15 cellular contexts compared by ENCODE assay signal in genomic region chr2:19677825-19678518, GRCh38.
DNase-seq lines count a peak whose midpoint lies in the region; ATAC-seq and TF ChIP-seq lines count a peak whose summit lies in the region.
"Had no signal": no experiment of that assay in that cellular context is flagged by ENCODE, and none has a peak within 500 bp of the region (broad histone marks: within the 10 kb centered on the region; RNA-seq: fewer than 3 reads in every experiment).

No MANE protein-coding gene starts in this region.

- no peaks in the 10 kb centered on the region for H3K36me3 Mint-ChIP-seq in stimulated activated effector memory CD8-positive, alpha-beta T cell treated with anti-CD3 and anti-CD28 coated beads, Interleukin-12 subunit alpha, Interleukin-12 subunit beta, amount 100 ng/mL, for 72 hours

- no peaks in the 10 kb centered on the region for H3K9me3 Mint-ChIP-seq in stimulated activated effector memory CD8-positive, alpha-beta T cell treated with anti-CD3 and anti-CD28 coated beads, Interleukin-12 subunit alpha, Interleukin-12 subunit beta, amount 100 ng/mL, for 72 hours

- H3K4me1 ChIP-seq in adrenal gland (replicated peaks in 1 of 2): no peaks in the 10 kb centered on the region
- H3K4me1 ChIP-seq in heart right ventricle: peaks cover 0 to 12% (median 7%) of the 10 kb centered on the region in 9 donors
- no peaks in the 10 kb centered on the region for H3K4me1 ChIP-seq in lower lobe of right lung
- H3K4me1 ChIP-seq in tibial artery: peaks cover 0 to 40% (median 32%) of the 10 kb centered on the region in 4 donors
- H3K4me1 ChIP-seq in mucosa of descending colon (ENCODE audit: low read depth): no peaks in the 10 kb centered on the region

- DNase-seq in adrenal gland (peak; percentile 40 to 83 (median 68)), heart right ventricle (peak; percentile 67 to 80), lower lobe of right lung (no peak), tibial artery (peak in 1 of 2 donors; percentile 85), NCI-H1930 (lab: John Stamatoyannopoulos, UW) (no peak), mucosa of descending colon (no peak)
- DNase-seq in stimulated activated effector memory CD8-positive, alpha-beta T cell treated with anti-CD3 and anti-CD28 coated beads, Interleukin-12 subunit alpha, Interleukin-12 subunit beta, amount 100 ng/mL, for 72 hours (ENCODE audit: low spot score in 2 of 2): no peak
- DNase-seq: Caco-2, DMS53, GOT3, KG1, NCI-H146, NCI-H2227 treated with DMSO at 0.1 percent for 48 hours, NCI-H524, SHP77 had no signal

- WGBS in adrenal gland, 4 donors: 46 to 53% (median 51%) methylated on average over 10 to 17 of the region's 17 CpGs
- WGBS in heart right ventricle, 2 donors: 43 to 56% methylated on average over 17 of the region's 17 CpGs

- ATAC-seq in heart right ventricle: peak; percentile 81 to 98 (median 94)
- ATAC-seq in lower lobe of right lung: peak; percentile 29 to 33
- no peak for ATAC-seq in mucosa of descending colon
- ATAC-seq in stimulated activated effector memory CD8-positive, alpha-beta T cell treated with anti-CD3 and anti-CD28 coated beads, Interleukin-12 subunit alpha, Interleukin-12 subunit beta, amount 100 ng/mL, for 72 hours: no peak

- no peak for TF ChIP-seq CTCF in adrenal gland (IDR thresholded peaks at IDR 0.05)
- no peak for TF ChIP-seq CTCF in heart right ventricle (IDR thresholded peaks at IDR 0.05)
- TF ChIP-seq CTCF in lower lobe of right lung (IDR thresholded peaks at IDR 0.05): no peak
- no peak for TF ChIP-seq CTCF in tibial artery (IDR thresholded peaks at IDR 0.05)
- TF ChIP-seq CTCF in mucosa of descending colon (IDR thresholded peaks at IDR 0.05): no peak

- intact Hi-C loops in adrenal gland (cut with DNase I): no loop called here
- intact Hi-C loops in heart right ventricle (cut with DNase I): loop anchor here in 4 of 10 donors (1.0 to 10.0 kb wide), 5 partner anchors 27 to 703 kb away; partner anchors contain the start of gene OSR1 (in 1 of the 4)
- intact Hi-C loops in lower lobe of right lung (cut with DNase I): no loop called here
- intact Hi-C loops in tibial artery (cut with DNase I; ENCODE audit: low total_unique reads): loop anchor here (5.0 kb wide), 1 partner anchor 59 kb away; no protein-coding TSS in a partner anchor
- intact Hi-C loops in mucosa of descending colon (cut with DNase I, micrococcal nuclease): no loop called here

- H3K4me1 Mint-ChIP-seq in stimulated activated effector memory CD8-positive, alpha-beta T cell treated with anti-CD3 and anti-CD28 coated beads, Interleukin-12 subunit alpha, Interleukin-12 subunit beta, amount 100 ng/mL, for 72 hours: no peaks in the 10 kb centered on the region

- no peaks in the 10 kb centered on the region for H3K36me3 ChIP-seq in adrenal gland (replicated peaks in 1 of 2)
- H3K36me3 ChIP-seq in heart right ventricle: no peaks in the 10 kb centered on the region
- H3K36me3 ChIP-seq in lower lobe of right lung: no peaks in the 10 kb centered on the region
- no peaks in the 10 kb centered on the region for H3K36me3 ChIP-seq in tibial artery
- no peaks in the 10 kb centered on the region for H3K36me3 ChIP-seq in mucosa of descending colon (ENCODE audit: low read depth)

- no peak overlapping the region for H3K4me3 Mint-ChIP-seq in stimulated activated effector memory CD8-positive, alpha-beta T cell treated with anti-CD3 and anti-CD28 coated beads, Interleukin-12 subunit alpha, Interleukin-12 subunit beta, amount 100 ng/mL, for 72 hours

- H3K4me3 ChIP-seq in adrenal gland (no peak overlapping the region), heart right ventricle (no peak overlapping the region), lower lobe of right lung (no peak overlapping the region), tibial artery (no peak overlapping the region), mucosa of descending colon (no peak overlapping the region)

- H3K9me3 ChIP-seq in adrenal gland (replicated peaks in 1 of 3) (no peaks in the 10 kb centered on the region), heart right ventricle (no peaks in the 10 kb centered on the region), lower lobe of right lung (no peaks in the 10 kb centered on the region), tibial artery (no peaks in the 10 kb centered on the region), mucosa of descending colon (no peaks in the 10 kb centered on the region)
- H3K9me3 ChIP-seq: Caco-2 had no signal

- no peak overlapping the region for H3K27ac ChIP-seq in adrenal gland
- H3K27ac ChIP-seq in heart right ventricle: peak overlapping the region in 9 of 10 donors; percentile 22 to 73 (median 44)
- H3K27ac ChIP-seq in lower lobe of right lung: no peak overlapping the region
- H3K27ac ChIP-seq in tibial artery: peak overlapping the region; percentile 59 to 63

- no peak for TF ChIP-seq POLR2A in adrenal gland (IDR thresholded peaks at IDR 0.05)

- H3K27me3 ChIP-seq in adrenal gland (no peaks in the 10 kb centered on the region), heart right ventricle (no peaks in the 10 kb centered on the region), lower lobe of right lung (ENCODE audit: low read depth) (no peaks in the 10 kb centered on the region), tibial artery (no peaks in the 10 kb centered on the region)

- H3K27ac Mint-ChIP-seq in stimulated activated effector memory CD8-positive, alpha-beta T cell treated with anti-CD3 and anti-CD28 coated beads, Interleukin-12 subunit alpha, Interleukin-12 subunit beta, amount 100 ng/mL, for 72 hours: no peak overlapping the region

Comparison
In these comparisons a context has a peak if more than half of its experiments do, and no peak if none do; other contexts are left out.
1. DNase-seq: peak in adrenal gland (7 of 7) and heart right ventricle (2 of 2); none in lower lobe of right lung (single experiment), NCI-H1930 (0 of 2), mucosa of descending colon (0 of 3) and stimulated activated effector memory CD8-positive, alpha-beta T cell treated with anti-CD3 and anti-CD28 coated beads, Interleukin-12 subunit alpha, Interleukin-12 subunit beta, amount 100 ng/mL, for 72 hours (0 of 2).
2. H3K27ac ChIP-seq: peak in heart right ventricle (9 of 10) and tibial artery (2 of 2); none in adrenal gland (0 of 5) and lower lobe of right lung (single experiment).
3. ATAC-seq: peak in heart right ventricle (8 of 8) and lower lobe of right lung (2 of 2); none in mucosa of descending colon (single experiment) and stimulated activated effector memory CD8-positive, alpha-beta T cell treated with anti-CD3 and anti-CD28 coated beads, Interleukin-12 subunit alpha, Interleukin-12 subunit beta, amount 100 ng/mL, for 72 hours (single experiment).